ENCODE assay signal across 8 cellular contexts in genomic region chr1:186183219-186183618, GRCh38.
DNase-seq lines count a peak whose midpoint lies in the region; ATAC-seq, FAIRE-seq and TF ChIP-seq lines count a peak whose summit lies in the region.

No MANE protein-coding gene starts in this region.

- WGBS in pancreas, 2 donors: 89 to 93% methylated on average over 1 of the region's 1 CpG

- ATAC-seq in GM19395 (IDR thresholded peaks at IDR 0.05; ENCODE audit: unreplicated experiment) (peak; percentile 44), HG03432 (IDR thresholded peaks at IDR 0.05; ENCODE audit: unreplicated experiment) (peak; percentile 61), thoracic aorta (ENCODE audit: insufficient number of reproducible peaks, low FRiP score, low read depth) (no peak), pancreas (no peak)

- H3K27me3 ChIP-seq in brain microvascular endothelial cell (replicated peaks): no peaks in the 10 kb centered on the region
- no peaks in the 10 kb centered on the region for H3K27me3 ChIP-seq in thoracic aorta (replicated peaks; ENCODE audit: insufficient read depth)
- H3K27me3 ChIP-seq in pancreas: peaks cover 0 to 4% (median 0%) of the 10 kb centered on the region in 4 donors

- DNase-seq in ACHN: peak; percentile 85
- peak; percentile 84 for DNase-seq in brain microvascular endothelial cell
- DNase-seq in thoracic aorta (ENCODE audit: low spot score): peak; percentile 13
- no peak for DNase-seq in NCI-H1930 (lab: John Stamatoyannopoulos, UW)
- no peak for DNase-seq in NCI-H748 treated with DMSO at 0.1 percent for 48 hours (lab: John Stamatoyannopoulos, UW)
- no peak for DNase-seq in pancreas

- in situ Hi-C loops in ACHN (cut with HindIII; ENCODE audit: low pct_ligation_motif_present, low pct_unique_long_range_greater_than_20kb, low sequenced_read_pairs): no loop called here
- in situ Hi-C loops in brain microvascular endothelial cell (cut with HindIII; ENCODE audit: low pct_ligation_motif_present, low sequenced_read_pairs): no loop called here

- peak overlapping the region; percentile 57 for H3K27ac ChIP-seq in brain microvascular endothelial cell
- peak overlapping the region; percentile 23 to 72 for H3K27ac ChIP-seq in thoracic aorta
- no peak overlapping the region for H3K27ac ChIP-seq in pancreas

- H3K4me1 ChIP-seq in thoracic aorta (ENCODE audit: control insufficient read depth in 1 of 2, low read depth in 2 of 2): peaks cover 0 to 10% of the 10 kb centered on the region in 2 donors
- H3K4me1 ChIP-seq in pancreas: peaks cover 0 to 4% (median 0%) of the 10 kb centered on the region in 3 donors

- intact Hi-C loops in pancreas (cut with DNase I): no loop called here

- TF ChIP-seq CTCF in brain microvascular endothelial cell (IDR thresholded peaks at IDR 0.05; ENCODE audit: low read depth, low read length, missing control alignments): no peak
- TF ChIP-seq CTCF in thoracic aorta (IDR thresholded peaks at IDR 0.05): no peak
- no peak for TF ChIP-seq CTCF in pancreas (IDR thresholded peaks at IDR 0.05)

- H3K9me3 ChIP-seq in thoracic aorta: no peaks in the 10 kb centered on the region
- H3K9me3 ChIP-seq in pancreas: no peaks in the 10 kb centered on the region

- H3K36me3 ChIP-seq in brain microvascular endothelial cell (replicated peaks): no peaks in the 10 kb centered on the region
- no peaks in the 10 kb centered on the region for H3K36me3 ChIP-seq in thoracic aorta
- H3K36me3 ChIP-seq in pancreas: no peaks in the 10 kb centered on the region

- no peak overlapping the region for H3K4me3 ChIP-seq in brain microvascular endothelial cell (ENCODE audit: low read depth, low read length)
- no peak overlapping the region for H3K4me3 ChIP-seq in thoracic aorta
- H3K4me3 ChIP-seq in pancreas: no peak overlapping the region

- FAIRE-seq in pancreas (lab: Jason Lieb, UNC): no peak

Comparison
In these comparisons a context has a peak if more than half of its experiments do, and no peak if none do; other contexts are left out.
1. DNase-seq: peak in ACHN (single experiment), brain microvascular endothelial cell (single experiment) and thoracic aorta (single experiment); none in NCI-H1930 (0 of 2), NCI-H748 treated with DMSO at 0.1 percent for 48 hours (single experiment) and pancreas (0 of 6).
2. ATAC-seq: peak in GM19395 (single experiment) and HG03432 (single experiment); none in thoracic aorta (single experiment) and pancreas (0 of 4).
3. H3K27ac ChIP-seq: peak in brain microvascular endothelial cell (single experiment) and thoracic aorta (2 of 2); none in pancreas (0 of 4).